ENCODE assay signal across 18 cellular contexts in the genomic region with DNA sequence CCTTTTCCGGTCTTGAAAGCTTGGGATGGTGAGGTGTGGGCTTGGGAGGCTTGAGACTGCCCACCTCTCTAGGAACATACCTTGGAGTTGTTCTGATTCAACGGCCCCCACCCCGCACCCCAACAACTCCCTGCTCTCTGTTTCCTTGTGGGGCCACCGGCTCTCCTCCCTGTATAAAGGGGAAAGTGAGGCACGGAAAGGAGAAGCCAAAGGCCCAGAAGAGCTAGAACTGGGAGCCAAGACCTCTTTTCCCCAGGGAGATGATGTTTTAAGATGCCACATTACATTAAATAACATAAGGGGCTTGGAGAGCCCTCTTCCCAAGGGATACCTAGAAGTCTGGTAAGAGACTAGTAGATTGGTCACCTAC. TPM values are rescaled to one million over a fixed set of nuclear protein-coding genes. Genes with fewer than 3 reads are reported as not detected.
DNase-seq lines count a peak whose midpoint lies in the region; ATAC-seq and TF ChIP-seq lines count a peak whose summit lies in the region.
"Had no signal": no experiment of that assay in that cellular context is flagged by ENCODE, and none has a peak within 500 bp of the region (broad histone marks: within the 10 kb centered on the region; RNA-seq: fewer than 3 reads in every experiment).

No MANE protein-coding gene starts in this region.

- no peak overlapping the region for H3K27ac Mint-ChIP-seq in activated T-cell treated with anti-CD3 and anti-CD28 coated beads, Interleukin-2, amount 50 U/mL, for 72 hours
- no peak overlapping the region for H3K27ac Mint-ChIP-seq in activated T-helper 17 cell treated with anti-CD3 and anti-CD28 coated beads, Interleukin-2, amount 50 U/mL, for 72 hours
- no peak overlapping the region for H3K27ac Mint-ChIP-seq in progenitor cell of endocrine pancreas

- H3K4me1 ChIP-seq in iPS-18a (ENCODE audit: control insufficient read depth, low read depth, low read length): peaks cover 3% of the 10 kb centered on the region
- H3K4me1 ChIP-seq in breast epithelium: peaks cover 8 to 12% of the 10 kb centered on the region in 2 donors

- TF ChIP-seq POLR2A in breast epithelium (IDR thresholded peaks at IDR 0.05): no peak

- peaks cover 9% of the 10 kb centered on the region for H3K4me1 Mint-ChIP-seq in activated T-cell treated with anti-CD3 and anti-CD28 coated beads, Interleukin-2, amount 50 U/mL, for 72 hours (ENCODE audit: low read depth)
- peaks cover 7% of the 10 kb centered on the region for H3K4me1 Mint-ChIP-seq in activated T-helper 17 cell treated with anti-CD3 and anti-CD28 coated beads, Interleukin-2, amount 50 U/mL, for 72 hours
- H3K4me1 Mint-ChIP-seq in progenitor cell of endocrine pancreas (ENCODE audit: low read depth): peaks cover 2% of the 10 kb centered on the region

- H3K4me3 ChIP-seq in iPS-18a (ENCODE audit: low read length) (peak overlapping the region; percentile 64), breast epithelium (no peak overlapping the region)
- H3K4me3 ChIP-seq: SK-N-MC had no signal

- H3K27me3 Mint-ChIP-seq in activated T-cell treated with anti-CD3 and anti-CD28 coated beads, Interleukin-2, amount 50 U/mL, for 72 hours (ENCODE audit: low read depth): peaks cover 50% of the 10 kb centered on the region
- H3K27me3 Mint-ChIP-seq in activated T-helper 17 cell treated with anti-CD3 and anti-CD28 coated beads, Interleukin-2, amount 50 U/mL, for 72 hours: peaks cover 28% of the 10 kb centered on the region
- peaks cover 83% of the 10 kb centered on the region for H3K27me3 Mint-ChIP-seq in progenitor cell of endocrine pancreas

- peaks cover 5% of the 10 kb centered on the region in 2 donors for H3K36me3 Mint-ChIP-seq in activated T-cell treated with anti-CD3 and anti-CD28 coated beads, Interleukin-2, amount 50 U/mL, for 72 hours (ENCODE audit: insufficient read depth in 2 of 2)
- H3K36me3 Mint-ChIP-seq in activated T-helper 17 cell treated with anti-CD3 and anti-CD28 coated beads, Interleukin-2, amount 50 U/mL, for 72 hours (ENCODE audit: low read depth): no peaks in the 10 kb centered on the region
- no peaks in the 10 kb centered on the region for H3K36me3 Mint-ChIP-seq in progenitor cell of endocrine pancreas (ENCODE audit: insufficient read depth)

- H3K27me3 ChIP-seq in iPS-18a (ENCODE audit: control insufficient read depth, insufficient read depth, low read length): peaks cover 65% of the 10 kb centered on the region
- peaks cover 16 to 52% of the 10 kb centered on the region in 2 donors for H3K27me3 ChIP-seq in breast epithelium

- H3K27ac ChIP-seq in iPS-18a (ENCODE audit: low read length): no peak overlapping the region
- no peak overlapping the region for H3K27ac ChIP-seq in breast epithelium
- H3K27ac ChIP-seq: A549, C4-2B, Peyer's patch, SK-N-MC, stomach had no signal

- intact Hi-C loops in breast epithelium (cut with DNase I; ENCODE audit: low total_unique reads): no loop called here

- H3K9ac ChIP-seq in iPS-18a (ENCODE audit: low read length): no peak overlapping the region

- DNase-seq in activated T-cell treated with anti-CD3 and anti-CD28 coated beads, Interleukin-2, amount 50 U/mL, for 72 hours: no peak
- DNase-seq in activated T-cell treated with anti-CD3 and anti-CD28 coated beads for 4 hours: no peak
- no peak for DNase-seq in progenitor cell of endocrine pancreas (ENCODE audit: low spot score, unreplicated experiment)
- no peak for DNase-seq in NCI-H2227 treated with DMSO at 0.1 percent for 48 hours (lab: John Stamatoyannopoulos, UW)
- DNase-seq in breast epithelium (ENCODE audit: low spot score in 2 of 2): no peak
- DNase-seq in activated CD4-positive, alpha-beta T cell treated with anti-CD3 and anti-CD28 coated beads for 4 hours: no peak
- DNase-seq: DMS79, foreskin fibroblast, Kasumi-1, NCI-H774, Peyer's patch, stomach had no signal

- ATAC-seq in activated T-cell treated with anti-CD3 and anti-CD28 coated beads, Interleukin-2, amount 50 U/mL, for 72 hours (replicated peaks in 1 of 2): no peak
- no peak for ATAC-seq in activated T-helper 17 cell treated with anti-CD3 and anti-CD28 coated beads, Interleukin-2, amount 50 U/mL, for 72 hours (replicated peaks)

- H3K4me3 Mint-ChIP-seq in activated T-cell treated with anti-CD3 and anti-CD28 coated beads, Interleukin-2, amount 50 U/mL, for 72 hours: peak overlapping the region; percentile 44 to 54
- H3K4me3 Mint-ChIP-seq in activated T-helper 17 cell treated with anti-CD3 and anti-CD28 coated beads, Interleukin-2, amount 50 U/mL, for 72 hours: peak overlapping the region; percentile 26
- H3K4me3 Mint-ChIP-seq in progenitor cell of endocrine pancreas (ENCODE audit: low read depth): peak overlapping the region; percentile 47

- H3K36me3 ChIP-seq in iPS-18a (ENCODE audit: control insufficient read depth, low read depth, low read length) (no peaks in the 10 kb centered on the region), breast epithelium (no peaks in the 10 kb centered on the region)
- H3K36me3 ChIP-seq: Peyer's patch, stomach had no signal

- H3K9me3 ChIP-seq in iPS-18a (ENCODE audit: control insufficient read depth, low read depth, low read length): no peaks in the 10 kb centered on the region
- H3K9me3 ChIP-seq in breast epithelium: no peaks in the 10 kb centered on the region
- H3K9me3 ChIP-seq: A549, Peyer's patch, stomach had no signal

- TF ChIP-seq CTCF in progenitor cell of endocrine pancreas (IDR thresholded peaks at IDR 0.05; ENCODE audit: unreplicated experiment): no peak
- no peak for TF ChIP-seq CTCF in breast epithelium (IDR thresholded peaks at IDR 0.05)

- H3K9me3 Mint-ChIP-seq in activated T-cell treated with anti-CD3 and anti-CD28 coated beads, Interleukin-2, amount 50 U/mL, for 72 hours: no peaks in the 10 kb centered on the region
- no peaks in the 10 kb centered on the region for H3K9me3 Mint-ChIP-seq in activated T-helper 17 cell treated with anti-CD3 and anti-CD28 coated beads, Interleukin-2, amount 50 U/mL, for 72 hours
- no peaks in the 10 kb centered on the region for H3K9me3 Mint-ChIP-seq in progenitor cell of endocrine pancreas (ENCODE audit: low read depth)

RNA-seq across cellular contexts. Expression of a gene that starts 1.2 kb away (rescaled TPM):
- total RNA-seq in activated T-cell treated with anti-CD3 and anti-CD28 coated beads, Interleukin-2, amount 50 U/mL, for 72 hours: 1 to 10 TPM; 1.4 to 1.8 TPM
- 1 to 10 TPM; 1.3 TPM for total RNA-seq in activated T-helper 17 cell treated with anti-CD3 and anti-CD28 coated beads, Interleukin-2, amount 50 U/mL, for 72 hours
- total RNA-seq in progenitor cell of endocrine pancreas (1.3 TPM in 2 replicates), breast epithelium (under 1 TPM; 0.15 to 0.33 (median 0.16) TPM)
- total RNA-seq: urinary bladder had no signal

RNA-seq across cellular contexts. Expression of a gene that starts 54.5 kb away (rescaled TPM):
- 10 to 100 TPM; 27.1 to 29.8 TPM for total RNA-seq in activated T-cell treated with anti-CD3 and anti-CD28 coated beads, Interleukin-2, amount 50 U/mL, for 72 hours
- total RNA-seq in activated T-helper 17 cell treated with anti-CD3 and anti-CD28 coated beads, Interleukin-2, amount 50 U/mL, for 72 hours: 10 to 100 TPM; 13.1 to 17.3 TPM
- 8.8 and 10.0 TPM in 2 replicates for total RNA-seq in progenitor cell of endocrine pancreas
- 10 to 100 TPM; 30.5 to 55.0 (median 37.6) TPM for total RNA-seq in breast epithelium
